ENCODE assay signal across 20 cellular contexts in genomic region chrX:25022499-25023325, GRCh38. TPM values are rescaled to one million over a fixed set of nuclear protein-coding genes. Genes with fewer than 3 reads are reported as not detected.
DNase-seq lines count a peak whose midpoint lies in the region; ATAC-seq and TF ChIP-seq lines count a peak whose summit lies in the region.
"Had no signal": no experiment of that assay in that cellular context is flagged by ENCODE, and none has a peak within 500 bp of the region (broad histone marks: within the 10 kb centered on the region; RNA-seq: fewer than 3 reads in every experiment).

No MANE protein-coding gene starts in this region.

- H3K4me3 ChIP-seq in CD8-positive, alpha-beta memory T cell (ENCODE audit: low read length), result no peak overlapping the region
- H3K4me3 ChIP-seq in mesenchymal stem cell (ENCODE audit: insufficient read depth in 1 of 2, low read depth in 1 of 2, low read length in 2 of 2), result no peak overlapping the region
- H3K4me3 ChIP-seq in colonic mucosa, result no peak overlapping the region
- H3K4me3 ChIP-seq: BLaER1, ovary, SJSA1, stomach had no signal

- H3K27ac Mint-ChIP-seq in CD8-positive, alpha-beta memory T cell, result no peak overlapping the region
- no peak overlapping the region for H3K27ac Mint-ChIP-seq in brain
- H3K27ac Mint-ChIP-seq: activated CD4-positive, alpha-beta memory T cell treated with anti-CD3 and anti-CD28 coated beads, Interleukin-2, amount 10 ng/mL, durations not matched to agents 7 days and 5 days had no signal

- no peaks in the 10 kb centered on the region for H3K4me1 ChIP-seq in CD8-positive, alpha-beta memory T cell (ENCODE audit: insufficient read depth, low read length)
- H3K4me1 ChIP-seq in mesenchymal stem cell (ENCODE audit: control insufficient read depth, insufficient read depth, low read depth, low read length) (peaks cover 11% of the 10 kb centered on the region), colonic mucosa (no peaks in the 10 kb centered on the region)
- H3K4me1 ChIP-seq: BLaER1, SJSA1 had no signal

- peaks cover 63 to 70% of the 10 kb centered on the region in 2 donors for H3K27me3 Mint-ChIP-seq in CD8-positive, alpha-beta memory T cell
- H3K27me3 Mint-ChIP-seq in brain, result peaks cover 65% of the 10 kb centered on the region

- H3K4ac ChIP-seq in mesenchymal stem cell (ENCODE audit: low read depth in 1 of 2, low read length in 2 of 2), result no peak overlapping the region

- H3K27ac ChIP-seq in CD8-positive, alpha-beta memory T cell (ENCODE audit: low read depth, low read length), result no peak overlapping the region
- H3K27ac ChIP-seq in mesenchymal stem cell (ENCODE audit: low read length, poor library complexity, severe bottlenecking), result no peak overlapping the region
- no peak overlapping the region for H3K27ac ChIP-seq in colonic mucosa
- H3K27ac ChIP-seq: BLaER1, ovary, SJSA1, spleen, stomach had no signal

- H3K9ac ChIP-seq in mesenchymal stem cell (ENCODE audit: low read length) (no peak overlapping the region), colonic mucosa (ENCODE audit: low read depth in 2 of 2, low read length in 2 of 2) (no peak overlapping the region)
- H3K9ac ChIP-seq: BLaER1 had no signal

- no peaks in the 10 kb centered on the region for H3K9me3 ChIP-seq in CD8-positive, alpha-beta memory T cell (ENCODE audit: low read length)
- H3K9me3 ChIP-seq in mesenchymal stem cell (ENCODE audit: control insufficient read depth, low read length), result no peaks in the 10 kb centered on the region
- no peaks in the 10 kb centered on the region for H3K9me3 ChIP-seq in colonic mucosa
- H3K9me3 ChIP-seq: ovary, SJSA1, spleen had no signal

- no peak for DNase-seq in CD8-positive, alpha-beta memory T cell
- no peak for DNase-seq in GM13977 (ENCODE audit: low spot score)
- DNase-seq in mesenchymal stem cell, result no peak
- DNase-seq in cerebellar nuclear complex (lab: John Stamatoyannopoulos, UW), result no peak
- no peak for DNase-seq in KG1 (lab: John Stamatoyannopoulos, UW)
- no peak for DNase-seq in colonic mucosa
- DNase-seq: activated CD4-positive, alpha-beta memory T cell treated with anti-CD3 and anti-CD28 coated beads, Interleukin-2, amount 10 ng/mL, durations not matched to agents 7 days and 5 days; central memory CD4-positive, alpha-beta T cell; DMS79 treated with DMSO at 0.1 percent for 48 hours; foreskin melanocyte; kidney; midbrain; NCI-H345; ovary; spleen; stomach had no signal

- H3K4me3 Mint-ChIP-seq in CD8-positive, alpha-beta memory T cell, result peak overlapping the region in 4 of 7 donors; percentile 37 to 54 (median 40)
- peak overlapping the region in 2 of 5 experiments; percentile 52 to 54 for H3K4me3 Mint-ChIP-seq in brain
- H3K4me3 Mint-ChIP-seq: activated CD4-positive, alpha-beta memory T cell treated with anti-CD3 and anti-CD28 coated beads, Interleukin-2, amount 10 ng/mL, durations not matched to agents 7 days and 5 days had no signal

- H2BK5ac ChIP-seq in mesenchymal stem cell (ENCODE audit: low read depth, low read length, poor library complexity, severe bottlenecking), result no peak overlapping the region

- TF ChIP-seq CTCF in GM13977 (IDR thresholded peaks at IDR 0.05; ENCODE audit: extremely low read depth, insufficient read depth, missing control alignments) (peak; percentile 40), brain (conservative IDR thresholded peaks at IDR 0.05) (peak; percentile 32 to 60), colonic mucosa (IDR thresholded peaks at IDR 0.05) (no peak)

- no peak overlapping the region for H4K8ac ChIP-seq in mesenchymal stem cell (ENCODE audit: low read length)

- intact Hi-C loops in colonic mucosa (cut with DNase I), result loop anchor here (5.0 kb wide), 1 partner anchor 185 kb away; no protein-coding TSS in a partner anchor

- CTCF ChIA-PET in CD8-positive, alpha-beta memory T cell (lab: Charles Lee), result interaction anchor here (1.7 kb wide), 1 partner anchor 10 kb away, joined by 5 read pairs; no protein-coding TSS in a partner anchor

- H3K23ac ChIP-seq in mesenchymal stem cell (ENCODE audit: low read length in 2 of 2), result no peak overlapping the region

- H3K79me1 ChIP-seq in mesenchymal stem cell (replicated peaks; ENCODE audit: low read length, poor library complexity, severe bottlenecking), result no peaks in the 10 kb centered on the region

- peaks cover 15% of the 10 kb centered on the region for H3K27me3 ChIP-seq in CD8-positive, alpha-beta memory T cell (ENCODE audit: insufficient read depth, low read length, poor library complexity, severe bottlenecking)
- H3K27me3 ChIP-seq in mesenchymal stem cell (ENCODE audit: control insufficient read depth in 1 of 2, insufficient read depth in 1 of 2, low read length in 2 of 2) (peaks cover 58 to 92% of the 10 kb centered on the region in 2 experiments), colonic mucosa (peaks cover 59% of the 10 kb centered on the region)
- H3K27me3 ChIP-seq: ovary had no signal

- no peaks in the 10 kb centered on the region for H3K36me3 ChIP-seq in CD8-positive, alpha-beta memory T cell (ENCODE audit: insufficient read depth, low read length)
- H3K36me3 ChIP-seq in mesenchymal stem cell (ENCODE audit: control insufficient read depth in 1 of 2, insufficient read depth in 2 of 2, low read depth in 1 of 2, low read length in 2 of 2), result no peaks in the 10 kb centered on the region
- no peaks in the 10 kb centered on the region for H3K36me3 ChIP-seq in colonic mucosa
- H3K36me3 ChIP-seq: BLaER1, ovary, SJSA1, spleen, stomach had no signal

- H3K14ac ChIP-seq in mesenchymal stem cell (ENCODE audit: low read length in 2 of 2), result no peak overlapping the region

- peak overlapping the region; percentile 29 for H3K4me2 ChIP-seq in mesenchymal stem cell (ENCODE audit: low read length, poor library complexity, severe bottlenecking)
- H3K4me2 ChIP-seq: BLaER1 had no signal

- H2AFZ ChIP-seq in mesenchymal stem cell (ENCODE audit: low read depth, low read length), result no peak overlapping the region

- H2BK15ac ChIP-seq in mesenchymal stem cell (ENCODE audit: low read depth, poor library complexity, severe bottlenecking), result no peak overlapping the region

- H3K9me3 Mint-ChIP-seq in CD8-positive, alpha-beta memory T cell, result peaks cover 0 to 7% (median 2%) of the 10 kb centered on the region in 5 donors
- peaks cover 0 to 8% (median 2%) of the 10 kb centered on the region in 5 experiments for H3K9me3 Mint-ChIP-seq in brain
- H3K9me3 Mint-ChIP-seq: activated CD4-positive, alpha-beta memory T cell treated with anti-CD3 and anti-CD28 coated beads, Interleukin-2, amount 10 ng/mL, durations not matched to agents 7 days and 5 days had no signal

- peaks cover 16 to 36% (median 32%) of the 10 kb centered on the region in 3 donors for H3K4me1 Mint-ChIP-seq in CD8-positive, alpha-beta memory T cell
- H3K4me1 Mint-ChIP-seq in brain, result peaks cover 58% of the 10 kb centered on the region

- POLR2A ChIA-PET in CD8-positive, alpha-beta memory T cell (lab: Charles Lee), result no interaction called here

- 3% methylated on average over 40 of the region's 59 CpGs for WGBS in mesenchymal stem cell

- no peak overlapping the region for H2BK120ac ChIP-seq in mesenchymal stem cell (ENCODE audit: low read depth, low read length)

- H3K36me3 Mint-ChIP-seq in CD8-positive, alpha-beta memory T cell, result no peaks in the 10 kb centered on the region
- no peaks in the 10 kb centered on the region for H3K36me3 Mint-ChIP-seq in brain

- in situ Hi-C loops in GM13977 (cut with MboI; ENCODE audit: low pct_unique_long_range_greater_than_20kb, low sequenced_read_pairs, unreplicated experiment), result no loop called here

- ATAC-seq in GM21528 (IDR thresholded peaks at IDR 0.05; ENCODE audit: low FRiP score, unreplicated experiment), result no peak

- no peak overlapping the region for H2BK12ac ChIP-seq in mesenchymal stem cell (ENCODE audit: low read length in 2 of 2)

- no peak overlapping the region for H4K91ac ChIP-seq in mesenchymal stem cell (ENCODE audit: low read length)

- no peak overlapping the region for H3K18ac ChIP-seq in mesenchymal stem cell (ENCODE audit: low read depth in 1 of 2, low read length in 2 of 2)

- no peak overlapping the region for H2AK5ac ChIP-seq in mesenchymal stem cell (ENCODE audit: low read length, severe bottlenecking)

RNA-seq across cellular contexts. Expression of gene ARX, which starts 6.9 kb away (rescaled TPM):
- total RNA-seq in CD8-positive, alpha-beta memory T cell, result not detected
- polyA plus RNA-seq in CD8-positive, alpha-beta memory T cell, result not detected
- polyA plus RNA-seq in brain (ENCODE audit: insufficient read depth, low read depth, low replicate concordance), result 1.6 TPM
- polyA plus RNA-seq in mesenchymal stem cell (2013, experiment 1 of 2), result not detected
- polyA plus RNA-seq in mesenchymal stem cell (2013, experiment 2 of 2), result not detected
- under 1 TPM; 0.66 to 0.84 TPM for total RNA-seq in colonic mucosa
- total RNA-seq: activated CD4-positive, alpha-beta memory T cell treated with anti-CD3 and anti-CD28 coated beads, Interleukin-2, amount 10 ng/mL, durations not matched to agents 7 days and 5 days; SJSA1 had no signal
- polyA plus RNA-seq: spleen had no signal
